In the genomic region with DNA sequence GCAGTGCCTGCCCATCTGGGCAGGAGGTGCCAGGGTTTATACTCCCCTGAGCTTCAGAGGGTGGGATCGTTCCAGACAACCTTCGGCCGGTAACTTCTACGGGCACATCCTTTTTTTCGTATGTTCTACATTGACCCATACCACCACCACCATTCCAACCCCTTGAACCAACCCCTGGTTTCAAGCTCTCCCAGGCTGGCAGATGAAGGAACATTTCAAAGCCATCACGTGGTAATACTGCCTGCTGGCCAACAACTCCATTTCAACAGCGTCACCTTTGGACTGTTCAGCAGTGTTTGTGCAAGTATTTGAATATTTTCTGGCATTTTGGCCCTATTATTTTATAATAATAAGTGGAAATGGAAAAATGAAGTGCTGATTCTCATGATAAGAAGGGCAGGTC, we compare ENCODE assay signal across 1 cellular context.
A peak's percentile ranks its signal among the peaks of the same experiment; 100 is the strongest.
TF ChIP-seq lines count a peak whose summit lies in the region.

No MANE protein-coding gene starts in this region.

TF ChIP-seq in HepG2, 621 proteins besides CTCF, POLR2A, EP300 and RAD21 (continued from another document):
- TF ChIP-seq, protein P1, sequence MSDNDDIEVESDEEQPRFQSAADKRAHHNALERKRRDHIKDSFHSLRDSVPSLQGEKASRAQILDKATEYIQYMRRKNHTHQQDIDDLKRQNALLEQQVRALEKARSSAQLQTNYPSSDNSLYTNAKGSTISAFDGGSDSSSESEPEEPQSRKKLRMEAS (IDR thresholded peaks at IDR 0.05) = 0 out of 2 replicates have a peak, but pooled peaks have one; percentile 22
- no peak for TF ChIP-seq DR1 (CRISPR knock-in tag; IDR thresholded peaks at IDR 0.05)
- TF ChIP-seq ESRRA (CRISPR knock-in tag; IDR thresholded peaks at IDR 0.05; ENCODE audit: low read depth) = no peak
- TF ChIP-seq ISL2 (CRISPR knock-in tag; IDR thresholded peaks at IDR 0.05) = no peak
- peak; percentile 41 for TF ChIP-seq HNF4A (CRISPR knock-in tag; IDR thresholded peaks at IDR 0.05)
- no peak for TF ChIP-seq ZNF441 (CRISPR knock-in tag; IDR thresholded peaks at IDR 0.05; ENCODE audit: borderline replicate concordance)
- peak; percentile 34; the same call in 1 of the 2 replicates for TF ChIP-seq CEBPB (IDR thresholded peaks at IDR 0.05; ENCODE audit: borderline replicate concordance, low read depth, low read length)
- no peak for TF ChIP-seq ZSCAN20 (CRISPR knock-in tag; IDR thresholded peaks at IDR 0.05; ENCODE audit: borderline replicate concordance)
